15 cellular contexts compared by ENCODE assay signal in genomic region chr12:122402264-122402663, GRCh38.
"Had no signal": no experiment of that assay in that cellular context is flagged by ENCODE, and none has a peak within 500 bp of the region (broad histone marks: within the 10 kb centered on the region; RNA-seq: fewer than 3 reads in every experiment).

No MANE protein-coding gene starts in this region.

- H3K9me3 ChIP-seq: heart right ventricle, left lung, upper lobe of left lung had no signal

- H3K4me3 ChIP-seq: dorsolateral prefrontal cortex, heart right ventricle, left lung, skin epidermis, upper lobe of left lung had no signal

- H3K27me3 Mint-ChIP-seq: activated CD8-positive, alpha-beta memory T cell treated with anti-CD3 and anti-CD28 coated beads, Interleukin-2, amount 10 ng/mL, durations not matched to agents 7 days and 5 days; activated naive CD8-positive, alpha-beta T cell; activated T-cell treated with anti-CD3 and anti-CD28 coated beads, Interleukin-2, amount 50 U/mL, for 24 hours; memory B cell had no signal

- H3K9me3 Mint-ChIP-seq: activated T-cell treated with anti-CD3 and anti-CD28 coated beads, Interleukin-2, amount 50 U/mL, for 24 hours; memory B cell; natural killer cell had no signal

- H3K36me3 Mint-ChIP-seq: natural killer cell had no signal

- H3K27ac Mint-ChIP-seq: activated CD8-positive, alpha-beta memory T cell treated with anti-CD3 and anti-CD28 coated beads, Interleukin-2, amount 10 ng/mL, durations not matched to agents 7 days and 5 days; natural killer cell had no signal

- ATAC-seq: activated CD8-positive, alpha-beta memory T cell treated with anti-CD3 and anti-CD28 coated beads, Interleukin-2, amount 10 ng/mL, durations not matched to agents 7 days and 5 days; heart right ventricle; left lung; natural killer cell had no signal

- DNase-seq: activated CD4-positive, alpha-beta T cell treated with anti-CD3 and anti-CD28 coated beads for 1 hour; activated CD4-positive, alpha-beta T cell treated with anti-CD3 and anti-CD28 coated beads, Interleukin-2, amount 50 U/mL, for 48 hours; activated CD8-positive, alpha-beta memory T cell treated with anti-CD3 and anti-CD28 coated beads, Interleukin-2, amount 10 ng/mL, durations not matched to agents 7 days and 5 days; activated effector memory CD4-positive, alpha-beta T cell treated with Interleukin-2 at 50 U/mL for 16 hours; activated T-cell treated with anti-CD3 and anti-CD28 coated beads, Interleukin-2, amount 50 U/mL, for 24 hours; dorsolateral prefrontal cortex; foreskin melanocyte; heart right ventricle; islet precursor cell; left lung; natural killer cell; upper lobe of left lung had no signal

- H3K27me3 ChIP-seq: dorsolateral prefrontal cortex, heart right ventricle, left lung, upper lobe of left lung had no signal

- H3K36me3 ChIP-seq: upper lobe of left lung had no signal

- H3K4me3 Mint-ChIP-seq: activated CD8-positive, alpha-beta memory T cell treated with anti-CD3 and anti-CD28 coated beads, Interleukin-2, amount 10 ng/mL, durations not matched to agents 7 days and 5 days; activated naive CD8-positive, alpha-beta T cell; activated T-cell treated with anti-CD3 and anti-CD28 coated beads, Interleukin-2, amount 50 U/mL, for 24 hours; memory B cell; natural killer cell had no signal
